Comparison of ENCODE assay signal across 22 cellular contexts in genomic region chr9:16484744-16485143, GRCh38.
DNase-seq lines count a peak whose midpoint lies in the region; ATAC-seq and TF ChIP-seq lines count a peak whose summit lies in the region.
"Had no signal": no experiment of that assay in that cellular context is flagged by ENCODE, and none has a peak within 500 bp of the region (broad histone marks: within the 10 kb centered on the region; RNA-seq: fewer than 3 reads in every experiment).

No MANE protein-coding gene starts in this region.

- H3K9me1 ChIP-seq in IMR-90 (ENCODE audit: insufficient read depth, low read length), result no peaks in the 10 kb centered on the region; the same call in 1 of the 2 replicates

- dilution Hi-C loops in IMR-90 (cut with HindIII; ENCODE audit: low sequenced_read_pairs, unreplicated experiment), result no loop called here

- no peak overlapping the region for H3K9ac ChIP-seq in IMR-90 (ENCODE audit: low read depth, low read length)

- H2AK5ac ChIP-seq in IMR-90 (ENCODE audit: low read depth, low read length), result no peak overlapping the region

- no peak overlapping the region for H2AFZ ChIP-seq in IMR-90 (replicated peaks; ENCODE audit: low read length, poor library complexity)

- in situ Hi-C loops in IMR-90 (cut with MboI; ENCODE audit: low sequenced_read_pairs), result loop anchor here (25.0 kb wide), 1 partner anchor 978 kb away; no protein-coding TSS in a partner anchor

- no peak overlapping the region for H3K56ac ChIP-seq in IMR-90 (ENCODE audit: extremely low read depth, insufficient read depth, low read length)

- intact Hi-C loops in IMR-90 (cut with micrococcal nuclease) (no loop called here), cardiac septum (cut with DNase I) (no loop called here), tibial artery (cut with DNase I; ENCODE audit: low total_unique reads) (no loop called here)

- H3K4me3 ChIP-seq in IMR-90 (ENCODE audit: insufficient read depth, low read depth, low read length), result no peak overlapping the region
- no peak overlapping the region for H3K4me3 ChIP-seq in foreskin fibroblast (ENCODE audit: low read depth in 1 of 2, low read length in 2 of 2)
- H3K4me3 ChIP-seq in tibial artery, result no peak overlapping the region
- H3K4me3 ChIP-seq: skin epidermis, tibial nerve had no signal

- no peaks in the 10 kb centered on the region for H4K20me1 ChIP-seq in IMR-90 (ENCODE audit: insufficient read depth, low read length)

- H3K4me2 ChIP-seq in IMR-90 (ENCODE audit: low read depth, low read length), result no peak overlapping the region

- H4K91ac ChIP-seq in IMR-90 (ENCODE audit: insufficient read depth, low read depth, low read length), result no peak overlapping the region

- peaks cover 17 to 25% of the 10 kb centered on the region in 2 experiments; a peak in 3 of 4 replicates for H3K79me1 ChIP-seq in IMR-90 (ENCODE audit: low read depth in 1 of 2, low read length in 2 of 2)

- BruUV-seq in IMR-90 (replicated peaks; lab: Mats Ljungman, UMichigan), result no TSS peak

- no peak overlapping the region for H2AK9ac ChIP-seq in IMR-90 (replicated peaks; ENCODE audit: low read depth, low read length, poor library complexity)

- no peak overlapping the region for H2BK20ac ChIP-seq in IMR-90 (ENCODE audit: low read depth, low read length)

- H3K4ac ChIP-seq in IMR-90 (ENCODE audit: low read depth, low read length), result no peak overlapping the region

- TF ChIP-seq RAD21 in IMR-90 (IDR thresholded peaks at IDR 0.05; ENCODE audit: low read length), result no peak

- no peaks in the 10 kb centered on the region for H3K36me3 ChIP-seq in IMR-90 (ENCODE audit: control insufficient read depth, insufficient read depth, low read length)
- no peaks in the 10 kb centered on the region for H3K36me3 ChIP-seq in tibial artery
- H3K36me3 ChIP-seq: tibial nerve had no signal

- ATAC-seq in IMR-90 (ENCODE audit: low read depth), result peak; percentile 49
- no peak for ATAC-seq in HG03469 (IDR thresholded peaks at IDR 0.05; ENCODE audit: unreplicated experiment)
- ATAC-seq: activated CD8-positive, alpha-beta memory T cell treated with anti-CD3 and anti-CD28 coated beads, Interleukin-2, amount 10 ng/mL, durations not matched to agents 7 days and 5 days; activated naive CD4-positive, alpha-beta T cell treated with anti-CD3 and anti-CD28 coated beads, Interleukin-2, amount 50 U/mL, for 72 hours; HepG2 had no signal

- H3K23ac ChIP-seq in IMR-90 (ENCODE audit: low read depth, low read length), result no peak overlapping the region

- H2BK5ac ChIP-seq in IMR-90 (ENCODE audit: low read depth, low read length, poor library complexity, severe bottlenecking), result no peak overlapping the region

- H3K4me1 ChIP-seq in IMR-90 (ENCODE audit: control insufficient read depth, insufficient read depth, low read length) (peaks cover 8% of the 10 kb centered on the region), tibial artery (no peaks in the 10 kb centered on the region)

- no peak overlapping the region for H4K5ac ChIP-seq in IMR-90 (ENCODE audit: low read depth, low read length)

- no peak for TF ChIP-seq CTCF in IMR-90 (conservative IDR thresholded peaks at IDR 0.05; ENCODE audit: low read depth, low read length)
- TF ChIP-seq CTCF in foreskin fibroblast (IDR thresholded peaks at IDR 0.05; ENCODE audit: low read depth, low read length), result no peak
- no peak for TF ChIP-seq CTCF in tibial artery (IDR thresholded peaks at IDR 0.05)

- no peak overlapping the region for H4K8ac ChIP-seq in IMR-90 (ENCODE audit: low read depth in 2 of 2, low read length in 2 of 2)

- H2BK120ac ChIP-seq in IMR-90 (ENCODE audit: low read depth, low read length), result no peak overlapping the region

- H2BK15ac ChIP-seq in IMR-90 (ENCODE audit: low read depth, low read length), result no peak overlapping the region

- H3K9me3 ChIP-seq in IMR-90 (ENCODE audit: control insufficient read depth, insufficient read depth, low read length), result no peaks in the 10 kb centered on the region
- no peaks in the 10 kb centered on the region for H3K9me3 ChIP-seq in tibial artery
- H3K9me3 ChIP-seq: tibial nerve had no signal

- no peaks in the 10 kb centered on the region for H3K27me3 ChIP-seq in IMR-90 (ENCODE audit: control insufficient read depth, insufficient read depth, low read length)
- H3K27me3 ChIP-seq in tibial artery, result no peaks in the 10 kb centered on the region
- H3K27me3 ChIP-seq: brain microvascular endothelial cell, tibial nerve had no signal

- WGBS in IMR-90 (ENCODE audit: extremely low coverage in 2 of 2, insufficient read length in 1 of 2), 2 experiments, result no CpG with 5 or more reads among the region's 2 CpGs

- H3K14ac ChIP-seq in IMR-90 (replicated peaks; ENCODE audit: low read depth, low read length), result no peak overlapping the region; the same call in 1 of the 2 replicates

- POLR2A ChIA-PET in IMR-90 (lab: Charles Lee; ENCODE audit: unreplicated experiment), result no interaction called here

- H3K27ac ChIP-seq in IMR-90 (ENCODE audit: insufficient read depth, low read length) (no peak overlapping the region), tibial artery (no peak overlapping the region)
- H3K27ac ChIP-seq: brain microvascular endothelial cell, skin epidermis, tibial nerve had no signal

- TF ChIP-seq POLR2A in IMR-90 (IDR thresholded peaks at IDR 0.05; ENCODE audit: low read depth, low read length), result no peak

- DNase-seq in IMR-90 (peak; percentile 52), astrocyte of the hippocampus (ENCODE audit: low read depth, low spot score) (peak; percentile 12), foreskin fibroblast (peak; percentile 48 to 60), renal cortical epithelial cell (ENCODE audit: low read depth) (peak; percentile 59), cardiac septum (ENCODE audit: low spot score) (no peak), tibial artery (no peak), HuH-7.5 (ENCODE audit: low spot score) (no peak)
- DNase-seq: activated CD4-positive, alpha-beta T cell treated with anti-CD3 and anti-CD28 coated beads for 48 hours; activated CD8-positive, alpha-beta memory T cell treated with anti-CD3 and anti-CD28 coated beads, Interleukin-2, amount 10 ng/mL, durations not matched to agents 7 days and 5 days; brain microvascular endothelial cell; DMS79; HFFc6; midbrain; NCI-H82; Right ventricle myocardium superior; stimulated activated naive CD4-positive, alpha-beta T cell treated with Interleukin-2 at 50 U/mL for 16 hours; T-helper 1 cell had no signal

- CTCF ChIA-PET in IMR-90 (lab: Yijun Ruan, JAX), result no interaction called here

- no peak overlapping the region for H3K18ac ChIP-seq in IMR-90 (ENCODE audit: low read depth, low read length)

TF ChIP-seq in IMR-90, 13 proteins besides CTCF, POLR2A, EP300 and RAD21:
- TF ChIP-seq ELK1 (IDR thresholded peaks at IDR 0.05; ENCODE audit: borderline replicate concordance, low read depth, low read length) (no peak), SMC3 (IDR thresholded peaks at IDR 0.05; ENCODE audit: low read depth, low read length) (no peak), MAFK (IDR thresholded peaks at IDR 0.05; ENCODE audit: low read depth, low read length) (no peak), MXI1 (IDR thresholded peaks at IDR 0.05; ENCODE audit: borderline replicate concordance, low read depth, low read length) (no peak), BHLHE40 (IDR thresholded peaks at IDR 0.05; ENCODE audit: low read depth, low read length) (no peak), RFX5 (IDR thresholded peaks at IDR 0.05; ENCODE audit: low read depth, low read length) (no peak), FOS (IDR thresholded peaks at IDR 0.05; ENCODE audit: low read depth, low read length) (no peak), RCOR1 (IDR thresholded peaks at IDR 0.05; ENCODE audit: insufficient replicate concordance, low read length) (no peak), MAZ (IDR thresholded peaks at IDR 0.05; ENCODE audit: borderline replicate concordance, low read depth, low read length) (no peak), CHD1 (IDR thresholded peaks at IDR 0.05; ENCODE audit: low read depth, low read length) (no peak), NFE2L2 (IDR thresholded peaks at IDR 0.05; ENCODE audit: low read depth, low read length) (no peak), USF2 (IDR thresholded peaks at IDR 0.05; ENCODE audit: low read depth, low read length) (no peak), CEBPB (IDR thresholded peaks at IDR 0.05; ENCODE audit: low read depth, low read length) (no peak)

Comparison
In these comparisons a context has a peak if more than half of its experiments do, and no peak if none do; other contexts are left out.
1. DNase-seq: peak in IMR-90 (single experiment), astrocyte of the hippocampus (single experiment), foreskin fibroblast (2 of 2) and renal cortical epithelial cell (single experiment); none in cardiac septum (single experiment), tibial artery (0 of 2) and HuH-7.5 (single experiment).